1 cellular context compared by ENCODE assay signal in genomic region chr12:75644472-75645072, GRCh38.
TF ChIP-seq lines count a peak whose summit lies in the region.

No MANE protein-coding gene starts in this region.

TF ChIP-seq in H1, 55 proteins besides CTCF, POLR2A, EP300 and RAD21:
- TF ChIP-seq TCF12 (IDR thresholded peaks at IDR 0.05; ENCODE audit: low read depth, low read length) = no peak
- TF ChIP-seq USF2 (IDR thresholded peaks at IDR 0.05; ENCODE audit: low read length) = no peak
- no peak for TF ChIP-seq RBBP5 (IDR thresholded peaks at IDR 0.05; ENCODE audit: borderline replicate concordance, low read depth, low read length)
- no peak for TF ChIP-seq SRF (IDR thresholded peaks at IDR 0.05; ENCODE audit: low read depth, low read length)
- no peak for TF ChIP-seq CBX8 (IDR thresholded peaks at IDR 0.05; ENCODE audit: borderline replicate concordance, low read depth, low read length)
- TF ChIP-seq CHD2 (IDR thresholded peaks at IDR 0.05; ENCODE audit: low read length) = no peak
- TF ChIP-seq CREB1 (IDR thresholded peaks at IDR 0.05) = no peak
- no peak for TF ChIP-seq YY1 (IDR thresholded peaks at IDR 0.05; ENCODE audit: low read depth, low read length)
- TF ChIP-seq TAF7 (optimal IDR thresholded peaks at IDR 0.05; ENCODE audit: borderline replicate concordance, low read depth, low read length) = no peak
- no peak for TF ChIP-seq SIX5 (IDR thresholded peaks at IDR 0.05; ENCODE audit: low read depth, low read length)
- no peak for TF ChIP-seq KDM4A (IDR thresholded peaks at IDR 0.05; ENCODE audit: low read depth, low read length, severe bottlenecking)
- no peak for TF ChIP-seq ZNF274 (IDR thresholded peaks at IDR 0.05; ENCODE audit: borderline replicate concordance, extremely low read depth, low read length)
- TF ChIP-seq TBP (IDR thresholded peaks at IDR 0.05; ENCODE audit: low read depth, low read length) = no peak
TF ChIP-seq in H1: peak in this region for 0.
